Comparison of ENCODE assay signal across 10 cellular contexts in the genomic region with DNA sequence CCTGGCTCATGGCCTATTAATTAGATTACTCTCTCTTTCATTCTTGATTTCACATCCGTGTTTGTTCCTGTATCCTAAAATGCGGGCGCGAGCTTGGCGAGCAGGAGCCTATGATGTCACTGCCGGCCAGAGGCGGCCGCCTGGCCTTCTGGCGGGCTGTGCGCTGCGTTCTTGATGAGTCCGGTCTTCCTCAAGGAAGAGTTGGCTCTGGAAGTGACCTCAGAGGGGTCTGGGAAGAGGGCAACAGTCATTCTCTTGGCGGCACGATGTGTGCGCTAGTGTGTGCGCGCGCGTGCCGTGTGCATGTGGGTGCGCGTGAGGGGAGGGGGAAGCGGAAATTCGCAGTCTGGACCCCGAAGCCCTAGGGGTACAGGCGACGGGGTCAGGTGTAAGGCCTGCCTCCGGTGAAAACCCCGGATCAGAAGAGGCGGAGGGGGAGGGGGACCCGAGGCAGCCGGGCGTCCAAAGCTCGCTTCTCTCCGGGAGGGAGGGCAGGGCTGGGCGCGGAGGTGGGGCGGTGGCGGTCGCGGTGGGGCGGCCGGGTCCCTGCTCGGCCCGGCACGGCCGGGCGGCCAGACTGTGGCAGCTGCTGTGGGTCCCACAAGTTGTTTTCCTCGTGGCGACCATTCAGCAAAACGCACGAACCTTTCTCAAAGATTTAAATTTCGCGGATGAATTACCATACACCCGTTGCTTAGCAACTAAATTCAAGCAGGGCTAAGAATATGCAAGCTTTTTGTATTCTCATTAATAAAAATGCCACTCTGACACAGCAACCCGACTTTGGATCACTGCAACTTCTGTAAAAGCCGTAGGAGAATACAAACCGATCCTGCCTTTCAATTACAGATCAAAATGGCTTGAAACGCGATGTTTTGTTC. TPM values are rescaled to one million over a fixed set of nuclear protein-coding genes. Genes with fewer than 3 reads are reported as not detected.
DNase-seq lines count a peak whose midpoint lies in the region; ATAC-seq lines count a peak whose summit lies in the region.
"Had no signal": no experiment of that assay in that cellular context is flagged by ENCODE, and none has a peak within 500 bp of the region (broad histone marks: within the 10 kb centered on the region; RNA-seq: fewer than 3 reads in every experiment).

No MANE protein-coding gene starts in this region.

- H3K4me3 ChIP-seq in iPS-18a (ENCODE audit: low read length) (peak overlapping the region; percentile 60), skeletal muscle tissue (ENCODE audit: low read length in 3 of 3) (peak overlapping the region in 2 of 3 donors; percentile 33 to 46)

- H3K36me3 Mint-ChIP-seq in activated CD4-positive, alpha-beta T cell treated with anti-CD3 and anti-CD28 coated beads for 36 hours (ENCODE audit: low read depth): no peaks in the 10 kb centered on the region
- H3K36me3 Mint-ChIP-seq in activated CD8-positive, alpha-beta T cell treated with anti-CD3 and anti-CD28 coated beads, Interleukin-2, amount 10 ng/mL, durations not matched to agents 7 days and 5 days (ENCODE audit: low read depth): peaks cover 12% of the 10 kb centered on the region

- H3K9ac ChIP-seq in iPS-18a (ENCODE audit: low read length) (no peak overlapping the region), skeletal muscle tissue (ENCODE audit: low read depth in 1 of 3, low read length in 3 of 3) (no peak overlapping the region)

- H3K9me3 ChIP-seq in iPS-18a (ENCODE audit: control insufficient read depth, low read depth, low read length) (no peaks in the 10 kb centered on the region), skeletal muscle tissue (ENCODE audit: control insufficient read depth in 3 of 3, low read length in 3 of 3) (no peaks in the 10 kb centered on the region)
- H3K9me3 ChIP-seq: neutrophil had no signal

- H3K4me1 Mint-ChIP-seq in activated CD4-positive, alpha-beta T cell treated with anti-CD3 and anti-CD28 coated beads for 36 hours: peaks cover 9% of the 10 kb centered on the region
- H3K4me1 Mint-ChIP-seq in activated CD8-positive, alpha-beta T cell treated with anti-CD3 and anti-CD28 coated beads, Interleukin-2, amount 10 ng/mL, durations not matched to agents 7 days and 5 days (ENCODE audit: low read depth): peaks cover 11% of the 10 kb centered on the region

- peak overlapping the region; percentile 10 for H3K4me3 Mint-ChIP-seq in activated CD4-positive, alpha-beta T cell treated with anti-CD3 and anti-CD28 coated beads for 36 hours
- H3K4me3 Mint-ChIP-seq in activated CD8-positive, alpha-beta T cell treated with anti-CD3 and anti-CD28 coated beads, Interleukin-2, amount 10 ng/mL, durations not matched to agents 7 days and 5 days: peak overlapping the region; percentile 5
- H3K4me3 Mint-ChIP-seq: stimulated activated effector memory CD8-positive, alpha-beta T cell treated with anti-CD3 and anti-CD28 coated beads, Interleukin-12 subunit alpha, Interleukin-12 subunit beta, amount 100 ng/mL, for 72 hours had no signal

- H3K4me1 ChIP-seq in iPS-18a (ENCODE audit: control insufficient read depth, low read depth, low read length): peaks cover 12% of the 10 kb centered on the region
- peaks cover 8 to 22% (median 13%) of the 10 kb centered on the region in 3 donors for H3K4me1 ChIP-seq in skeletal muscle tissue (ENCODE audit: control insufficient read depth in 3 of 3, insufficient read depth in 3 of 3, low read length in 3 of 3)

- intact Hi-C loops in activated CD4-positive, alpha-beta T cell treated with anti-CD3 and anti-CD28 coated beads for 36 hours (cut with DNase I, micrococcal nuclease): no loop called here

- no peaks in the 10 kb centered on the region for H3K9me3 Mint-ChIP-seq in activated CD4-positive, alpha-beta T cell treated with anti-CD3 and anti-CD28 coated beads for 36 hours (ENCODE audit: low read depth)
- no peaks in the 10 kb centered on the region for H3K9me3 Mint-ChIP-seq in activated CD8-positive, alpha-beta T cell treated with anti-CD3 and anti-CD28 coated beads, Interleukin-2, amount 10 ng/mL, durations not matched to agents 7 days and 5 days (ENCODE audit: insufficient read depth)

- H3K27ac ChIP-seq in iPS-18a (ENCODE audit: low read length): no peak overlapping the region
- no peak overlapping the region for H3K27ac ChIP-seq in skeletal muscle tissue (ENCODE audit: low read depth, low read length)
- H3K27ac ChIP-seq: neutrophil had no signal

- ATAC-seq in activated CD4-positive, alpha-beta T cell treated with anti-CD3 and anti-CD28 coated beads for 36 hours: no peak
- ATAC-seq in activated CD8-positive, alpha-beta T cell treated with anti-CD3 and anti-CD28 coated beads, Interleukin-2, amount 10 ng/mL, durations not matched to agents 7 days and 5 days: no peak
- ATAC-seq in GM21367 (IDR thresholded peaks at IDR 0.05; ENCODE audit: unreplicated experiment): no peak
- ATAC-seq: stimulated activated effector memory CD8-positive, alpha-beta T cell treated with anti-CD3 and anti-CD28 coated beads, Interleukin-12 subunit alpha, Interleukin-12 subunit beta, amount 100 ng/mL, for 72 hours had no signal

- CTCF ChIA-PET in activated CD4-positive, alpha-beta T cell treated with anti-CD3 and anti-CD28 coated beads for 36 hours (lab: Charles Lee): interaction anchor here (2.1 to 2.9 kb wide), 2 partner anchors 13 to 15 kb away, joined by 5 to 22 read pairs; no protein-coding TSS in a partner anchor
- CTCF ChIA-PET in activated CD8-positive, alpha-beta T cell treated with anti-CD3 and anti-CD28 coated beads, Interleukin-2, amount 10 ng/mL, durations not matched to agents 7 days and 5 days (lab: Charles Lee): interaction anchor here (0.7 to 0.8 kb wide), 2 partner anchors 13 to 15 kb away, joined by 3 read pairs; no protein-coding TSS in a partner anchor

- no peaks in the 10 kb centered on the region for H3K36me3 ChIP-seq in iPS-18a (ENCODE audit: control insufficient read depth, low read depth, low read length)
- H3K36me3 ChIP-seq in skeletal muscle tissue (ENCODE audit: control insufficient read depth in 3 of 3, insufficient read depth in 3 of 3, low read length in 3 of 3): no peaks in the 10 kb centered on the region
- H3K36me3 ChIP-seq: neutrophil had no signal

- no peak for DNase-seq in activated CD4-positive, alpha-beta T cell treated with anti-CD3 and anti-CD28 coated beads for 36 hours
- no peak for DNase-seq in activated CD4-positive, alpha-beta T cell treated with anti-CD3 and anti-CD28 coated beads for 4 hours
- no peak for DNase-seq in activated CD8-positive, alpha-beta T cell treated with anti-CD3 and anti-CD28 coated beads, Interleukin-2, amount 10 ng/mL, durations not matched to agents 7 days and 5 days
- no peak for DNase-seq in activated CD4-positive, CD25-positive, alpha-beta regulatory T cell treated with anti-CD3 and anti-CD28 coated beads, Interleukin-2, amount 50 U/mL, for 72 hours
- DNase-seq in midbrain (lab: John Stamatoyannopoulos, UW): no peak

- H3K27me3 Mint-ChIP-seq in activated CD4-positive, alpha-beta T cell treated with anti-CD3 and anti-CD28 coated beads for 36 hours: peaks cover 79% of the 10 kb centered on the region
- H3K27me3 Mint-ChIP-seq in activated CD8-positive, alpha-beta T cell treated with anti-CD3 and anti-CD28 coated beads, Interleukin-2, amount 10 ng/mL, durations not matched to agents 7 days and 5 days (ENCODE audit: low read depth): peaks cover 85% of the 10 kb centered on the region

- POLR2A ChIA-PET in activated CD4-positive, alpha-beta T cell treated with anti-CD3 and anti-CD28 coated beads for 36 hours (lab: Charles Lee): no interaction called here
- POLR2A ChIA-PET in activated CD8-positive, alpha-beta T cell treated with anti-CD3 and anti-CD28 coated beads, Interleukin-2, amount 10 ng/mL, durations not matched to agents 7 days and 5 days (lab: Charles Lee): no interaction called here

- no peak overlapping the region for H3K27ac Mint-ChIP-seq in activated CD4-positive, alpha-beta T cell treated with anti-CD3 and anti-CD28 coated beads for 36 hours
- H3K27ac Mint-ChIP-seq in activated CD8-positive, alpha-beta T cell treated with anti-CD3 and anti-CD28 coated beads, Interleukin-2, amount 10 ng/mL, durations not matched to agents 7 days and 5 days: no peak overlapping the region
- H3K27ac Mint-ChIP-seq: stimulated activated effector memory CD8-positive, alpha-beta T cell treated with anti-CD3 and anti-CD28 coated beads, Interleukin-12 subunit alpha, Interleukin-12 subunit beta, amount 100 ng/mL, for 72 hours had no signal

- peaks cover 100% of the 10 kb centered on the region for H3K27me3 ChIP-seq in iPS-18a (ENCODE audit: control insufficient read depth, insufficient read depth, low read length)
- peaks cover 87 to 96% (median 94%) of the 10 kb centered on the region in 3 donors for H3K27me3 ChIP-seq in skeletal muscle tissue (ENCODE audit: control insufficient read depth in 3 of 3, insufficient read depth in 3 of 3, low read length in 3 of 3)

RNA-seq across cellular contexts. Expression of gene POU3F3, which starts 8.4 kb away (rescaled TPM):
- total RNA-seq in activated CD4-positive, alpha-beta T cell treated with anti-CD3 and anti-CD28 coated beads for 36 hours: not detected
- total RNA-seq in activated CD8-positive, alpha-beta T cell treated with anti-CD3 and anti-CD28 coated beads, Interleukin-2, amount 10 ng/mL, durations not matched to agents 7 days and 5 days: not detected
- total RNA-seq in skeletal muscle tissue: 0.52 TPM
